In the genomic region with DNA sequence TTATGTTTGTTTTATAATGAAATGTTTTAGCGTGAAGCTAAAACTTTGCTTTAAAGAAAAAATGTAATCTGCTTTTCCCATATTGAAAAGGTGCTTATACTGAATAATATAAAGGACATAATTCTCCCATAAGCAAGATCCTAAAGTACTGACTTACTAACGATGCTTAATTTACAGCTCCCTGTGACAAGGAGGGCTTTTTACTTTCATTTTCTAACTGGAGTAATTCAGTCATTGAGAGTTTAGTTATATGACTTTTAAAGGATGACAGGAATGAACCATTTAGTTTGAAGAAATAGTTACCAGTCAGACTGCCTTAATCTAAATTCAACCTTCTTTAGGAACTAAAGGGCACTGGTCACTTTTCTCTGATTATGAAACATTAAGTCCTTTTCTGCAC, we compare ENCODE assay signal across 10 cellular contexts. TPM values are rescaled to one million over a fixed set of nuclear protein-coding genes. Genes with fewer than 3 reads are reported as not detected.
DNase-seq lines count a peak whose midpoint lies in the region; ATAC-seq and TF ChIP-seq lines count a peak whose summit lies in the region.
"Had no signal": no experiment of that assay in that cellular context is flagged by ENCODE, and none has a peak within 500 bp of the region (broad histone marks: within the 10 kb centered on the region; RNA-seq: fewer than 3 reads in every experiment).

No MANE protein-coding gene starts in this region.

- no peak overlapping the region for H3K27ac ChIP-seq in smooth muscle cell (ENCODE audit: low read depth)
- H3K27ac ChIP-seq: parathyroid adenoma had no signal

- no peaks in the 10 kb centered on the region for H3K27me3 ChIP-seq in smooth muscle cell (ENCODE audit: low read depth)

- no peaks in the 10 kb centered on the region for H3K9me3 ChIP-seq in smooth muscle cell (replicated peaks; ENCODE audit: low read depth)

- H3K4me1 Mint-ChIP-seq in activated T-cell treated with anti-CD3 and anti-CD28 coated beads, Interleukin-2, amount 50 U/mL, for 4 hours (ENCODE audit: low read depth): peaks cover 9% of the 10 kb centered on the region

- ATAC-seq in activated T-cell treated with anti-CD3 and anti-CD28 coated beads, Interleukin-2, amount 50 U/mL, for 4 hours: no peak
- ATAC-seq in HG03103 (IDR thresholded peaks at IDR 0.05; ENCODE audit: low read depth, unreplicated experiment): peak; percentile 64

- TF ChIP-seq CTCF in smooth muscle cell (IDR thresholded peaks at IDR 0.05; ENCODE audit: borderline replicate concordance, insufficient read depth, poor library complexity, severe bottlenecking): no peak

- no peaks in the 10 kb centered on the region for H3K9me3 Mint-ChIP-seq in activated T-cell treated with anti-CD3 and anti-CD28 coated beads, Interleukin-2, amount 50 U/mL, for 4 hours

- 95% methylated on average over 2 of the region's 2 CpGs for WGBS in smooth muscle cell (ENCODE audit: low lambda C conversion rate)

- no peaks in the 10 kb centered on the region for H3K36me3 Mint-ChIP-seq in activated T-cell treated with anti-CD3 and anti-CD28 coated beads, Interleukin-2, amount 50 U/mL, for 4 hours (ENCODE audit: insufficient read depth)

- peak overlapping the region; percentile 7 for H2AFZ ChIP-seq in smooth muscle cell (ENCODE audit: low read depth)
- H2AFZ ChIP-seq: parathyroid adenoma had no signal

- no peaks in the 10 kb centered on the region for H3K36me3 ChIP-seq in smooth muscle cell (ENCODE audit: low read depth)

- no peaks in the 10 kb centered on the region for H4K20me1 ChIP-seq in smooth muscle cell (ENCODE audit: low read depth)

- no peaks in the 10 kb centered on the region for H3F3A ChIP-seq in smooth muscle cell (ENCODE audit: low read depth)

- H3K79me2 ChIP-seq in smooth muscle cell (ENCODE audit: low read depth): no peaks in the 10 kb centered on the region
- H3K79me2 ChIP-seq: parathyroid adenoma had no signal

- DNase-seq in activated T-cell treated with anti-CD3 and anti-CD28 coated beads, Interleukin-2, amount 50 U/mL, for 4 hours: no peak
- no peak for DNase-seq in activated T-cell treated with anti-CD3 and anti-CD28 coated beads, Interleukin-2, amount 50 U/mL, for 1 hour
- DNase-seq in astrocyte of the hippocampus (ENCODE audit: low read depth, low spot score) (peak; percentile 12), smooth muscle cell (lab: John Stamatoyannopoulos, UW; ENCODE audit: unreplicated experiment) (no peak), NCI-H187 treated with DMSO at 0.1 percent for 48 hours (lab: John Stamatoyannopoulos, UW) (no peak), COR-L47 (lab: John Stamatoyannopoulos, UW) (no peak)
- DNase-seq in activated CD4-positive, alpha-beta T cell treated with anti-CD3 and anti-CD28 coated beads, Interleukin-2, amount 50 U/mL, for 4 hours: no peak
- DNase-seq: activated CD4-positive, alpha-beta T cell treated with anti-CD3 and anti-CD28 coated beads, Interleukin-2, amount 50 U/mL, for 48 hours had no signal

- H3K4me1 ChIP-seq in smooth muscle cell (ENCODE audit: low read depth): no peaks in the 10 kb centered on the region
- H3K4me1 ChIP-seq: parathyroid adenoma had no signal

- H3K4me2 ChIP-seq in smooth muscle cell: no peak overlapping the region

- no peaks in the 10 kb centered on the region for H3K27me3 Mint-ChIP-seq in activated T-cell treated with anti-CD3 and anti-CD28 coated beads, Interleukin-2, amount 50 U/mL, for 4 hours (ENCODE audit: low read depth)

- no peak overlapping the region for H3K9ac ChIP-seq in smooth muscle cell (ENCODE audit: low read depth)
- H3K9ac ChIP-seq: parathyroid adenoma had no signal

- H3K4me3 ChIP-seq in smooth muscle cell: no peak overlapping the region

- peak overlapping the region; percentile 37 for H3K4me3 Mint-ChIP-seq in activated T-cell treated with anti-CD3 and anti-CD28 coated beads, Interleukin-2, amount 50 U/mL, for 4 hours

RNA-seq across cellular contexts. Expression of a gene that starts 19.3 kb away (rescaled TPM):
- total RNA-seq in activated T-cell treated with anti-CD3 and anti-CD28 coated beads, Interleukin-2, amount 50 U/mL, for 4 hours: not detected
- 0.67 TPM in 1 of 2 replicates, not detected in the other for total RNA-seq in smooth muscle cell
- polyA plus RNA-seq in smooth muscle cell: 0.22 TPM in 1 of 2 replicates, not detected in the other
